ENCODE assay signal across 8 cellular contexts in genomic region chr11:112086422-112087191, GRCh38. TPM values are rescaled to one million over a fixed set of nuclear protein-coding genes. Genes with fewer than 3 reads are reported as not detected.
DNase-seq lines count a peak whose midpoint lies in the region; ATAC-seq, FAIRE-seq and TF ChIP-seq lines count a peak whose summit lies in the region.

Gene SDHD, plus strand, starts transcription at chr11:112086873. Its CDS starts 35 bp downstream, at chr11:112086908.
Gene TIMM8B, minus strand, starts transcription at chr11:112086756. Its CDS starts 33 bp downstream, at chr11:112086723.

- H3K79me2 ChIP-seq in mammary epithelial cell (ENCODE audit: insufficient read depth, low read length) = peaks cover 81% of the 10 kb centered on the region

- peak; percentile 91 for DNase-seq in AG04450 (ENCODE audit: low read depth, low spot score)
- peak; percentile 95 for DNase-seq in NCI-H2227 (lab: John Stamatoyannopoulos, UW; ENCODE audit: unreplicated experiment)
- DNase-seq in WERI-Rb-1 = peak; percentile 97
- DNase-seq in mammary epithelial cell = peak; percentile 95
- peak; percentile 99 for DNase-seq in small intestine

- peak within 1 kb of the TSS; percentile 96 for H2AFZ ChIP-seq in mammary epithelial cell (ENCODE audit: low read depth, low read length)

- peak; percentile 40 for TF ChIP-seq CTCF in AG04450 (IDR thresholded peaks at IDR 0.05; ENCODE audit: low read depth, low read length)
- peak; percentile 39 for TF ChIP-seq CTCF in WERI-Rb-1 (IDR thresholded peaks at IDR 0.05; ENCODE audit: low read depth, low read length)
- peak in 1 of 2 donors; percentile 46 for TF ChIP-seq CTCF in mammary epithelial cell (conservative IDR thresholded peaks at IDR 0.05 in 1 of 2, IDR thresholded peaks at IDR 0.05 in 1 of 2; ENCODE audit: extremely low read depth in 1 of 2, insufficient read depth in 1 of 2, low read depth in 1 of 2, low read length in 2 of 2)

- POLR2A ChIA-PET in AG04450 (lab: Yijun Ruan, JAX) = interaction anchor here (0.7 to 1.0 kb wide), 4 partner anchors 9 to 159 kb away, joined by 3 to 8 read pairs (median 3); no protein-coding TSS in a partner anchor

- H3K27ac ChIP-seq in AG04450 (ENCODE audit: low read depth, low read length) = peak within 1 kb of the TSS; percentile 34
- H3K27ac ChIP-seq in WERI-Rb-1 = peak within 1 kb of the TSS; percentile 77
- peak within 1 kb of the TSS; percentile 80 for H3K27ac ChIP-seq in mammary epithelial cell (ENCODE audit: insufficient read depth, low read depth, low read length)
- peak within 1 kb of the TSS; percentile 73 for H3K27ac ChIP-seq in iPS-20b (ENCODE audit: low read length)
- peak within 1 kb of the TSS; percentile 61 to 89 for H3K27ac ChIP-seq in small intestine (ENCODE audit: low read depth in 1 of 2, low read length in 1 of 2)

- intact Hi-C loops in mammary epithelial cell (cut with micrococcal nuclease) = loop anchor here (1.0 to 5.0 kb wide), 5 partner anchors 12 to 208 kb away; partner anchors contain the start of genes BCO2, CFAP68, FDXACB1 and NKAPD1

- H3K27me3 ChIP-seq in AG04450 (ENCODE audit: control insufficient read depth, insufficient read depth, low read length) (no peaks in the 10 kb centered on the region), WERI-Rb-1 (ENCODE audit: insufficient read depth, low read depth, severe bottlenecking) (no peaks in the 10 kb centered on the region), mammary epithelial cell (ENCODE audit: insufficient read depth, low read length) (no peaks in the 10 kb centered on the region), iPS-20b (ENCODE audit: insufficient read depth, low read length) (no peaks in the 10 kb centered on the region), small intestine (ENCODE audit: control insufficient read depth in 2 of 2, insufficient read depth in 2 of 2, low read length in 2 of 2) (no peaks in the 10 kb centered on the region)

- H3K36me3 ChIP-seq in WERI-Rb-1 = peaks cover 81% of the 10 kb centered on the region
- peaks cover 37% of the 10 kb centered on the region for H3K36me3 ChIP-seq in mammary epithelial cell (ENCODE audit: insufficient read depth, low read length)
- H3K36me3 ChIP-seq in iPS-20b (ENCODE audit: insufficient read depth, low read depth, low read length) = peaks cover 77% of the 10 kb centered on the region
- peaks cover 17% of the 10 kb centered on the region in 2 donors for H3K36me3 ChIP-seq in small intestine (ENCODE audit: control insufficient read depth in 2 of 2, insufficient read depth in 2 of 2, low read length in 2 of 2)

- no peaks in the 10 kb centered on the region for H4K20me1 ChIP-seq in mammary epithelial cell (ENCODE audit: insufficient read depth, low read length)

- dilution Hi-C loops in mammary epithelial cell (cut with HindIII; ENCODE audit: low sequenced_read_pairs) = no loop called here

- H3K9me3 ChIP-seq in AG04450 (ENCODE audit: control insufficient read depth, insufficient read depth, low read length) = no peaks in the 10 kb centered on the region
- H3K9me3 ChIP-seq in WERI-Rb-1 (ENCODE audit: severe bottlenecking) = no peaks in the 10 kb centered on the region
- no peaks in the 10 kb centered on the region for H3K9me3 ChIP-seq in mammary epithelial cell (replicated peaks; ENCODE audit: insufficient read depth, low read length)
- H3K9me3 ChIP-seq in iPS-20b (ENCODE audit: insufficient read depth, low read depth, low read length) = no peaks in the 10 kb centered on the region
- H3K9me3 ChIP-seq in small intestine (ENCODE audit: control insufficient read depth, low read depth) = no peaks in the 10 kb centered on the region

- WGBS in mammary epithelial cell (ENCODE audit: low coverage, missing lambda C conversion rate) = 0% methylated on average over 42 of the region's 45 CpGs
- 0 to 1% (median 0%) methylated on average over 43 to 45 of the region's 45 CpGs for WGBS in small intestine, 3 donors

- H3K4me2 ChIP-seq in mammary epithelial cell (ENCODE audit: insufficient read depth, low read depth, low read length) = peak within 1 kb of the TSS; percentile 82

- BruUV-seq in mammary epithelial cell (replicated peaks; lab: Mats Ljungman, UMichigan) = TSS peak; percentile 23

- in situ Hi-C loops in mammary epithelial cell (cut with MboI; ENCODE audit: low sequenced_read_pairs in 2 of 2) = no loop called here

- peaks cover 10% of the 10 kb centered on the region for H3K4me1 ChIP-seq in mammary epithelial cell (ENCODE audit: insufficient read depth, low read length)
- peaks cover 4% of the 10 kb centered on the region; the same call in 1 of the 2 replicates for H3K4me1 ChIP-seq in iPS-20b (ENCODE audit: insufficient read depth, low read length)
- H3K4me1 ChIP-seq in small intestine (ENCODE audit: control insufficient read depth in 2 of 2, insufficient read depth in 1 of 2, low read depth in 1 of 2, low read length in 1 of 2) = peaks cover 0 to 8% of the 10 kb centered on the region in 2 donors

- H3K9ac ChIP-seq in mammary epithelial cell (ENCODE audit: insufficient read depth, low read length) (peak within 1 kb of the TSS; percentile 95), iPS-20b (ENCODE audit: low read depth, low read length) (peak within 1 kb of the TSS; percentile 86)

- ATAC-seq in GM18873 (IDR thresholded peaks at IDR 0.05; ENCODE audit: low FRiP score, unreplicated experiment) = peak; percentile 87
- peak; percentile 89 for ATAC-seq in HG03139 (IDR thresholded peaks at IDR 0.05; ENCODE audit: unreplicated experiment)

- H3K4me3 ChIP-seq in AG04450 (ENCODE audit: low read depth, low read length) = peak within 1 kb of the TSS; percentile 99
- peak within 1 kb of the TSS; percentile 64 for H3K4me3 ChIP-seq in WERI-Rb-1 (ENCODE audit: low read depth, low read length)
- peak within 1 kb of the TSS; percentile 93 to 98 (median 93) for H3K4me3 ChIP-seq in mammary epithelial cell (replicated peaks in 1 of 3; ENCODE audit: insufficient read depth in 1 of 3, low read depth in 2 of 3, low read length in 3 of 3)
- peak within 1 kb of the TSS; percentile 84 for H3K4me3 ChIP-seq in iPS-20b (ENCODE audit: low read length)
- H3K4me3 ChIP-seq in small intestine (ENCODE audit: low read depth in 1 of 2, low read length in 2 of 2) = peak within 1 kb of the TSS; percentile 71 to 93

- CTCF ChIA-PET in AG04450 (lab: Charles Lee) = interaction anchor here (0.8 to 3.1 kb wide), 5 partner anchors 19 to 194 kb away, joined by 3 to 12 read pairs (median 8); partner anchors contain the start of gene BCO2
- CTCF ChIA-PET in mammary epithelial cell (lab: Charles Lee; ENCODE audit: low non-redundant PET) = no interaction called here

- FAIRE-seq in small intestine (lab: Jason Lieb, UNC) = no peak

RNA-seq across cellular contexts. Expression of gene SDHD, which starts in this region (rescaled TPM):
- polyA plus RNA-seq in AG04450 (2011; rRNA removed) (122 and 154 TPM in 2 replicates), mammary epithelial cell (112 TPM), small intestine (100 to 1,000 TPM; 165 to 421 (median 293) TPM)
- polyA minus RNA-seq in AG04450 (2011; rRNA and poly(A)+ RNA removed) = 151 and 188 TPM in 2 replicates
- 10 to 100 TPM; 57.7 to 58.5 TPM for total RNA-seq in mammary epithelial cell
- polyA minus RNA-seq in mammary epithelial cell = 205 TPM

RNA-seq across cellular contexts. Expression of gene TIMM8B, which starts in this region (rescaled TPM):
- polyA plus RNA-seq in AG04450 (2011; rRNA removed) (106 and 143 TPM in 2 replicates), mammary epithelial cell (108 TPM), small intestine (100 to 1,000 TPM in 1 of 3 donors, 10 to 100 TPM in 2; 88.9 to 154 (median 100.0) TPM)
- 16.0 and 17.7 TPM in 2 replicates for polyA minus RNA-seq in AG04450 (2011; rRNA and poly(A)+ RNA removed)
- total RNA-seq in mammary epithelial cell = 10 to 100 TPM; 21.8 to 58.7 TPM
- 71.6 TPM for polyA minus RNA-seq in mammary epithelial cell

Comparison
In these comparisons a context has a peak if more than half of its experiments do, and no peak if none do; other contexts are left out.
1. Peak in every context shown above with its lines: DNase-seq, ATAC-seq, H3K4me3 ChIP-seq and H3K27ac ChIP-seq.